15 cellular contexts compared by ENCODE assay signal in the genomic region with DNA sequence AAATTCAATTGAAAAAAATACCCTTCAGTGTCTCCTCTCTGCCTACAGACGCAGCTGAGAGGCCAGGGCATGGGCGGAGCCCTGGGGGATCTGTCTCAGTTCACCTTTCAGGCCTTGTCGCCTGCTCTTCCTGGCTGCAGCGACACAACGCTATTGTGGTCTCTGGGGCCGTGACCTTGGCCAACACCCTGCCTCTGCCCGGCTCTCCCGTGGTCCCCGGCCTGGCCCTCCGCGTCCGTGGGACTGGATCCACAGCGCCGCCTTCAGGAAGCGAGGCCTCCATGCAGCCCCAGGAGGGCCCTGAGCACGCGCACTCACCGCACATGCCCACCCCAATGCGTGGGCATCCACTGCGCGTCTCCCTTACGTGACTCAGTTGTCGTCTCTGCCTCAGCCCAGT.
DNase-seq lines count a peak whose midpoint lies in the region; ATAC-seq and TF ChIP-seq lines count a peak whose summit lies in the region.
"Had no signal": no experiment of that assay in that cellular context is flagged by ENCODE, and none has a peak within 500 bp of the region (broad histone marks: within the 10 kb centered on the region; RNA-seq: fewer than 3 reads in every experiment).

No MANE protein-coding gene starts in this region.

- H3K4me1 ChIP-seq in iPS-20b (ENCODE audit: insufficient read depth, low read length), result no peaks in the 10 kb centered on the region
- H3K4me1 ChIP-seq: lower lobe of right lung, sigmoid colon had no signal

- POLR2A ChIA-PET in activated CD8-positive, alpha-beta T cell treated with anti-CD3 and anti-CD28 coated beads for 36 hours (lab: Charles Lee), result interaction anchor here (1.0 kb wide), 1 partner anchor 44 kb away, joined by 3 read pairs; no protein-coding TSS in a partner anchor
- POLR2A ChIA-PET in activated CD8-positive, alpha-beta T cell treated with anti-CD3 and anti-CD28 coated beads, Interleukin-2, amount 10 ng/mL, durations not matched to agents 7 days and 5 days (lab: Charles Lee), result no interaction called here

- in situ Hi-C loops in astrocyte of the cerebellum (cut with HindIII; ENCODE audit: low sequenced_read_pairs), result no loop called here

- no peak overlapping the region for H3K27ac Mint-ChIP-seq in activated CD8-positive, alpha-beta T cell treated with anti-CD3 and anti-CD28 coated beads for 36 hours
- no peak overlapping the region for H3K27ac Mint-ChIP-seq in activated CD8-positive, alpha-beta T cell treated with anti-CD3 and anti-CD28 coated beads, Interleukin-2, amount 10 ng/mL, durations not matched to agents 7 days and 5 days
- H3K27ac Mint-ChIP-seq in stimulated activated naive B cell treated with anti-CD40 and anti-IgM and Interleukin-4, amounts not matched to agents 10 μg/mL and 1 μg/mL and 100 μg/mL, for 72 hours, result no peak overlapping the region
- H3K27ac Mint-ChIP-seq: activated CD4-positive, alpha-beta T cell treated with anti-CD3 and anti-CD28 coated beads, Interleukin-2, amount 10 ng/mL, durations not matched to agents 7 days and 5 days had no signal

- peak; percentile 36 for TF ChIP-seq CTCF in activated CD8-positive, alpha-beta T cell treated with anti-CD3 and anti-CD28 coated beads for 36 hours (IDR thresholded peaks at IDR 0.05)
- TF ChIP-seq CTCF in astrocyte of the cerebellum (IDR thresholded peaks at IDR 0.05; ENCODE audit: low read depth, low read length, missing control alignments) (peak; percentile 25), omental fat pad (IDR thresholded peaks at IDR 0.05) (no peak)

- intact Hi-C loops in activated CD8-positive, alpha-beta T cell treated with anti-CD3 and anti-CD28 coated beads for 36 hours (cut with micrococcal nuclease), result loop anchor here (10.0 kb wide), 1 partner anchor 56 kb away; no protein-coding TSS in a partner anchor

- H3K4me3 ChIP-seq in astrocyte of the cerebellum (ENCODE audit: low read depth, low read length) (no peak overlapping the region), iPS-20b (ENCODE audit: low read length) (peak overlapping the region; percentile 57)
- H3K4me3 ChIP-seq: GM23248, lower lobe of right lung, sigmoid colon had no signal

- peaks cover 5% of the 10 kb centered on the region for H3K4me1 Mint-ChIP-seq in activated CD8-positive, alpha-beta T cell treated with anti-CD3 and anti-CD28 coated beads for 36 hours (ENCODE audit: low read depth)
- no peaks in the 10 kb centered on the region for H3K4me1 Mint-ChIP-seq in activated CD8-positive, alpha-beta T cell treated with anti-CD3 and anti-CD28 coated beads, Interleukin-2, amount 10 ng/mL, durations not matched to agents 7 days and 5 days (ENCODE audit: low read depth)
- peaks cover 2 to 9% of the 10 kb centered on the region in 2 donors for H3K4me1 Mint-ChIP-seq in stimulated activated naive B cell treated with anti-CD40 and anti-IgM and Interleukin-4, amounts not matched to agents 10 μg/mL and 1 μg/mL and 100 μg/mL, for 72 hours
- H3K4me1 Mint-ChIP-seq: activated CD4-positive, alpha-beta T cell treated with anti-CD3 and anti-CD28 coated beads, Interleukin-2, amount 10 ng/mL, durations not matched to agents 7 days and 5 days had no signal

- no peaks in the 10 kb centered on the region for H3K36me3 ChIP-seq in iPS-20b (ENCODE audit: insufficient read depth, low read depth, low read length)
- H3K36me3 ChIP-seq: lower lobe of right lung, sigmoid colon had no signal

- no peak overlapping the region for H3K4me3 Mint-ChIP-seq in activated CD8-positive, alpha-beta T cell treated with anti-CD3 and anti-CD28 coated beads for 36 hours
- no peak overlapping the region for H3K4me3 Mint-ChIP-seq in activated CD8-positive, alpha-beta T cell treated with anti-CD3 and anti-CD28 coated beads, Interleukin-2, amount 10 ng/mL, durations not matched to agents 7 days and 5 days
- H3K4me3 Mint-ChIP-seq in stimulated activated naive B cell treated with anti-CD40 and anti-IgM and Interleukin-4, amounts not matched to agents 10 μg/mL and 1 μg/mL and 100 μg/mL, for 72 hours, result peak overlapping the region; percentile 22 to 76
- H3K4me3 Mint-ChIP-seq: activated CD4-positive, alpha-beta T cell treated with anti-CD3 and anti-CD28 coated beads, Interleukin-2, amount 10 ng/mL, durations not matched to agents 7 days and 5 days had no signal

- CTCF ChIA-PET in activated CD8-positive, alpha-beta T cell treated with anti-CD3 and anti-CD28 coated beads for 36 hours (lab: Charles Lee), result interaction anchor here (1.8 kb wide), 1 partner anchor 117 kb away, joined by 11 read pairs; no protein-coding TSS in a partner anchor
- CTCF ChIA-PET in activated CD8-positive, alpha-beta T cell treated with anti-CD3 and anti-CD28 coated beads, Interleukin-2, amount 10 ng/mL, durations not matched to agents 7 days and 5 days (lab: Charles Lee), result interaction anchor here (6.5 kb wide), 1 partner anchor 118 kb away, joined by 183 read pairs; a partner anchor contains a TSS

- H3K36me3 Mint-ChIP-seq in activated CD8-positive, alpha-beta T cell treated with anti-CD3 and anti-CD28 coated beads for 36 hours (ENCODE audit: low read depth), result peaks cover 4% of the 10 kb centered on the region
- no peaks in the 10 kb centered on the region for H3K36me3 Mint-ChIP-seq in activated CD8-positive, alpha-beta T cell treated with anti-CD3 and anti-CD28 coated beads, Interleukin-2, amount 10 ng/mL, durations not matched to agents 7 days and 5 days (ENCODE audit: low read depth)
- peaks cover 7 to 15% of the 10 kb centered on the region in 2 donors for H3K36me3 Mint-ChIP-seq in stimulated activated naive B cell treated with anti-CD40 and anti-IgM and Interleukin-4, amounts not matched to agents 10 μg/mL and 1 μg/mL and 100 μg/mL, for 72 hours

- no peaks in the 10 kb centered on the region for H3K9me3 Mint-ChIP-seq in activated CD8-positive, alpha-beta T cell treated with anti-CD3 and anti-CD28 coated beads for 36 hours
- no peaks in the 10 kb centered on the region for H3K9me3 Mint-ChIP-seq in activated CD8-positive, alpha-beta T cell treated with anti-CD3 and anti-CD28 coated beads, Interleukin-2, amount 10 ng/mL, durations not matched to agents 7 days and 5 days (ENCODE audit: insufficient read depth)
- peaks cover 0 to 2% of the 10 kb centered on the region in 2 donors for H3K9me3 Mint-ChIP-seq in stimulated activated naive B cell treated with anti-CD40 and anti-IgM and Interleukin-4, amounts not matched to agents 10 μg/mL and 1 μg/mL and 100 μg/mL, for 72 hours
- H3K9me3 Mint-ChIP-seq: activated CD4-positive, alpha-beta T cell treated with anti-CD3 and anti-CD28 coated beads, Interleukin-2, amount 10 ng/mL, durations not matched to agents 7 days and 5 days had no signal

- H3K27me3 ChIP-seq in iPS-20b (ENCODE audit: insufficient read depth, low read length), result no peaks in the 10 kb centered on the region; the same call in 1 of the 2 replicates

- peaks cover 5% of the 10 kb centered on the region for H3K27me3 Mint-ChIP-seq in activated CD8-positive, alpha-beta T cell treated with anti-CD3 and anti-CD28 coated beads for 36 hours
- H3K27me3 Mint-ChIP-seq in activated CD8-positive, alpha-beta T cell treated with anti-CD3 and anti-CD28 coated beads, Interleukin-2, amount 10 ng/mL, durations not matched to agents 7 days and 5 days (ENCODE audit: low read depth), result no peaks in the 10 kb centered on the region
- peaks cover 13 to 18% of the 10 kb centered on the region in 2 donors for H3K27me3 Mint-ChIP-seq in stimulated activated naive B cell treated with anti-CD40 and anti-IgM and Interleukin-4, amounts not matched to agents 10 μg/mL and 1 μg/mL and 100 μg/mL, for 72 hours

- DNase-seq in activated CD8-positive, alpha-beta T cell treated with anti-CD3 and anti-CD28 coated beads for 36 hours, result peak; percentile 29
- no peak for DNase-seq in activated CD8-positive, alpha-beta T cell treated with anti-CD3 and anti-CD28 coated beads, Interleukin-2, amount 10 ng/mL, durations not matched to agents 7 days and 5 days
- DNase-seq in astrocyte of the cerebellum (ENCODE audit: low read depth) (no peak), omental fat pad (ENCODE audit: low spot score) (no peak)
- no peak for DNase-seq in stimulated activated naive B cell treated with anti-CD40 and anti-IgM and Interleukin-4, amounts not matched to agents 10 μg/mL and 1 μg/mL and 100 μg/mL, for 72 hours
- DNase-seq in stimulated activated CD4-positive, alpha-beta T cell treated with anti-CD3 and anti-CD28 coated beads, Interleukin-2, amount 100 ng/mL, for 48 hours, result no peak
- DNase-seq: ACHN; activated CD4-positive, alpha-beta T cell treated with anti-CD3 and anti-CD28 coated beads, Interleukin-2, amount 10 ng/mL, durations not matched to agents 7 days and 5 days; GM23248; lower lobe of right lung; NCI-H524 treated with DMSO at 0.1 percent for 48 hours; SHP77 treated with DMSO at 0.1 percent for 48 hours; sigmoid colon had no signal

- no peak overlapping the region for H3K9ac ChIP-seq in iPS-20b (ENCODE audit: low read depth, low read length)
- H3K9ac ChIP-seq: GM23248 had no signal

- H3K27ac ChIP-seq in iPS-20b (ENCODE audit: low read length), result no peak overlapping the region
- H3K27ac ChIP-seq: GM23248, lower lobe of right lung, sigmoid colon had no signal

- H3K9me3 ChIP-seq in iPS-20b (ENCODE audit: insufficient read depth, low read depth, low read length), result no peaks in the 10 kb centered on the region
- H3K9me3 ChIP-seq: lower lobe of right lung, sigmoid colon had no signal

- peak; percentile 60 for ATAC-seq in activated CD8-positive, alpha-beta T cell treated with anti-CD3 and anti-CD28 coated beads for 36 hours
- no peak for ATAC-seq in activated CD8-positive, alpha-beta T cell treated with anti-CD3 and anti-CD28 coated beads, Interleukin-2, amount 10 ng/mL, durations not matched to agents 7 days and 5 days
- peak; percentile 67 to 73 for ATAC-seq in stimulated activated naive B cell treated with anti-CD40 and anti-IgM and Interleukin-4, amounts not matched to agents 10 μg/mL and 1 μg/mL and 100 μg/mL, for 72 hours (replicated peaks)
- ATAC-seq in HG03521 (IDR thresholded peaks at IDR 0.05; ENCODE audit: unreplicated experiment), result no peak
- ATAC-seq in omental fat pad (ENCODE audit: low FRiP score), result no peak
- ATAC-seq: lower lobe of right lung had no signal

Comparison
In these comparisons a context has a peak if more than half of its experiments do, and no peak if none do; other contexts are left out.
1. ATAC-seq: peak in activated CD8-positive, alpha-beta T cell treated with anti-CD3 and anti-CD28 coated beads for 36 hours (single experiment) and stimulated activated naive B cell treated with anti-CD40 and anti-IgM and Interleukin-4, amounts not matched to agents 10 μg/mL and 1 μg/mL and 100 μg/mL, for 72 hours (2 of 2); none in activated CD8-positive, alpha-beta T cell treated with anti-CD3 and anti-CD28 coated beads, Interleukin-2, amount 10 ng/mL, durations not matched to agents 7 days and 5 days (single experiment), HG03521 (single experiment) and omental fat pad (single experiment).
2. H3K4me3 Mint-ChIP-seq: peak in stimulated activated naive B cell treated with anti-CD40 and anti-IgM and Interleukin-4, amounts not matched to agents 10 μg/mL and 1 μg/mL and 100 μg/mL, for 72 hours (2 of 2); none in activated CD8-positive, alpha-beta T cell treated with anti-CD3 and anti-CD28 coated beads for 36 hours (single experiment) and activated CD8-positive, alpha-beta T cell treated with anti-CD3 and anti-CD28 coated beads, Interleukin-2, amount 10 ng/mL, durations not matched to agents 7 days and 5 days (single experiment).
3. CTCF ChIP-seq: peak in activated CD8-positive, alpha-beta T cell treated with anti-CD3 and anti-CD28 coated beads for 36 hours (single experiment) and astrocyte of the cerebellum (single experiment); none in omental fat pad (0 of 3).